In the genomic region with DNA sequence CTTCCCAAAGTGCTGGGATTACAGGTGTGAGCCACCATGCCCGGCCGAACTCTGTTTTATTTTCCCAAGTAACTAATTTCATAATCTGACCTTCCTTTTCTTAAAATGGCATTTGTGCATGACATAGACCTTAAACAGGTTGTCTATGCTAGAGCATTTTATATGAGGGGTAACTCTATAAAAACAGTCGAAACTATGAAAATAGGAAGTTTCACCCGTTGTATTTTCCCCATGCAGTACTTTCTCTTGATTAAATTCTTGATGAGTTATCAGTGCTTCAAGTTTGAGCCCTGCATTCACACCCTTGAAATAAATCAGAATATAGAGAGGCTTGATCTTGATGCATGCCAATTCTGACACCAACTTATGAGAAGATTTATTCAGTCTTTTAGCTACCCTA, we compare ENCODE assay signal across 22 cellular contexts. TPM values are rescaled to one million over a fixed set of nuclear protein-coding genes. Genes with fewer than 3 reads are reported as not detected.
A peak's percentile ranks its signal among the peaks of the same experiment; 100 is the strongest.
DNase-seq lines count a peak whose midpoint lies in the region; ATAC-seq and TF ChIP-seq lines count a peak whose summit lies in the region.
"Had no signal": no experiment of that assay in that cellular context is flagged by ENCODE, and none has a peak within 500 bp of the region (broad histone marks: within the 10 kb centered on the region; RNA-seq: fewer than 3 reads in every experiment).

No MANE protein-coding gene starts in this region.

- no peak overlapping the region for H3K4me3 Mint-ChIP-seq in activated naive CD8-positive, alpha-beta T cell
- H3K4me3 Mint-ChIP-seq in activated naive CD8-positive, alpha-beta T cell treated with anti-CD3 and anti-CD28 coated beads for 36 hours: no peak overlapping the region
- peak overlapping the region; percentile 11 for H3K4me3 Mint-ChIP-seq in stimulated activated memory B cell treated with anti-CD40 and anti-IgM and Interleukin-4, amounts not matched to agents 10 μg/mL and 1 μg/mL and 100 μg/mL, for 72 hours

- CTCF ChIA-PET in RWPE1 (lab: Yijun Ruan, JAX): interaction anchor here (0.7 kb wide), 1 partner anchor 227 kb away, joined by 4 read pairs; no protein-coding TSS in a partner anchor

- H3K9me2 ChIP-seq in SU-DHL-6 (replicated peaks; ENCODE audit: insufficient read depth, low read length): no peaks in the 10 kb centered on the region

- H3K27ac Mint-ChIP-seq in activated naive CD8-positive, alpha-beta T cell: peak overlapping the region; percentile 69
- no peak overlapping the region for H3K27ac Mint-ChIP-seq in activated naive CD8-positive, alpha-beta T cell treated with anti-CD3 and anti-CD28 coated beads for 36 hours
- H3K27ac Mint-ChIP-seq in stimulated activated memory B cell treated with anti-CD40 and anti-IgM and Interleukin-4, amounts not matched to agents 10 μg/mL and 1 μg/mL and 100 μg/mL, for 72 hours: no peak overlapping the region

- H3K27me3 ChIP-seq in SU-DHL-6 (ENCODE audit: low read length): no peaks in the 10 kb centered on the region
- H3K27me3 ChIP-seq: BE2C, MG63 had no signal

- H3K4me1 Mint-ChIP-seq in activated naive CD8-positive, alpha-beta T cell (ENCODE audit: low read depth): peaks cover 75% of the 10 kb centered on the region
- H3K4me1 Mint-ChIP-seq in activated naive CD8-positive, alpha-beta T cell treated with anti-CD3 and anti-CD28 coated beads for 36 hours: peaks cover 39% of the 10 kb centered on the region
- peaks cover 54% of the 10 kb centered on the region for H3K4me1 Mint-ChIP-seq in stimulated activated memory B cell treated with anti-CD40 and anti-IgM and Interleukin-4, amounts not matched to agents 10 μg/mL and 1 μg/mL and 100 μg/mL, for 72 hours

- peak overlapping the region; percentile 20 for H3K4me2 ChIP-seq in SU-DHL-6 (ENCODE audit: low read depth, low read length, poor library complexity, severe bottlenecking)

- peaks cover 14% of the 10 kb centered on the region for H4K20me1 ChIP-seq in SU-DHL-6 (ENCODE audit: low read depth, low read length)

- no peaks in the 10 kb centered on the region for H3K36me3 Mint-ChIP-seq in activated naive CD8-positive, alpha-beta T cell
- peaks cover 7% of the 10 kb centered on the region for H3K36me3 Mint-ChIP-seq in activated naive CD8-positive, alpha-beta T cell treated with anti-CD3 and anti-CD28 coated beads for 36 hours
- no peaks in the 10 kb centered on the region for H3K36me3 Mint-ChIP-seq in stimulated activated memory B cell treated with anti-CD40 and anti-IgM and Interleukin-4, amounts not matched to agents 10 μg/mL and 1 μg/mL and 100 μg/mL, for 72 hours
- H3K36me3 Mint-ChIP-seq: CD4-positive, CD25-positive, alpha-beta regulatory T cell had no signal

- no peaks in the 10 kb centered on the region for H3K9me3 ChIP-seq in SU-DHL-6 (ENCODE audit: insufficient read depth, low read length)
- H3K9me3 ChIP-seq: BE2C, MG63 had no signal

- no peak for ATAC-seq in stimulated activated memory B cell treated with anti-CD40 and anti-IgM and Interleukin-4, amounts not matched to agents 10 μg/mL and 1 μg/mL and 100 μg/mL, for 72 hours
- no peak for ATAC-seq in GM21737 (IDR thresholded peaks at IDR 0.05; ENCODE audit: unreplicated experiment)

- H3K9me3 Mint-ChIP-seq in activated naive CD8-positive, alpha-beta T cell (ENCODE audit: low read depth): no peaks in the 10 kb centered on the region
- H3K9me3 Mint-ChIP-seq in activated naive CD8-positive, alpha-beta T cell treated with anti-CD3 and anti-CD28 coated beads for 36 hours: no peaks in the 10 kb centered on the region
- no peaks in the 10 kb centered on the region for H3K9me3 Mint-ChIP-seq in stimulated activated memory B cell treated with anti-CD40 and anti-IgM and Interleukin-4, amounts not matched to agents 10 μg/mL and 1 μg/mL and 100 μg/mL, for 72 hours

- H3K79me2 ChIP-seq in SU-DHL-6 (ENCODE audit: insufficient read depth, low read length): peaks cover 93% of the 10 kb centered on the region

- no peaks in the 10 kb centered on the region for H3K27me3 Mint-ChIP-seq in activated naive CD8-positive, alpha-beta T cell
- no peaks in the 10 kb centered on the region for H3K27me3 Mint-ChIP-seq in activated naive CD8-positive, alpha-beta T cell treated with anti-CD3 and anti-CD28 coated beads for 36 hours
- H3K27me3 Mint-ChIP-seq in stimulated activated memory B cell treated with anti-CD40 and anti-IgM and Interleukin-4, amounts not matched to agents 10 μg/mL and 1 μg/mL and 100 μg/mL, for 72 hours: no peaks in the 10 kb centered on the region
- H3K27me3 Mint-ChIP-seq: CD4-positive, CD25-positive, alpha-beta regulatory T cell had no signal

- H3K27ac ChIP-seq in SU-DHL-6 (ENCODE audit: low read depth, low read length): no peak overlapping the region
- no peak overlapping the region for H3K27ac ChIP-seq in RWPE1

- H2AFZ ChIP-seq in SU-DHL-6 (ENCODE audit: low read depth, low read length, severe bottlenecking): no peak overlapping the region

- POLR2A ChIA-PET in RWPE1 (lab: Yijun Ruan, JAX; ENCODE audit: low non-redundant PET): no interaction called here

- H3K36me3 ChIP-seq in SU-DHL-6 (ENCODE audit: low read length): no peaks in the 10 kb centered on the region
- H3K36me3 ChIP-seq: BE2C had no signal

- no peak for DNase-seq in activated naive CD8-positive, alpha-beta T cell treated with anti-CD3 and anti-CD28 coated beads for 36 hours
- DNase-seq in germinal center (ENCODE audit: low spot score) (peak; percentile 29), RWPE1 (ENCODE audit: low spot score) (no peak), NCI-H2171 (lab: John Stamatoyannopoulos, UW) (no peak)
- DNase-seq: BE2C; Calu3; DMS53; Kasumi-1; NCI-H1105; NCI-H2081; NCI-H446 treated with DMSO at 0.1 percent for 48 hours; NK-92 treated with Interleukin-12 subunit alpha and Interleukin-12 subunit beta, amount 100 ng/mL, for 24 hours; OCI-M1; SHP77 had no signal

- H3K9ac ChIP-seq in SU-DHL-6 (ENCODE audit: low read length): no peak overlapping the region

- peaks cover 2% of the 10 kb centered on the region; the same call in 1 of the 2 replicates for H3F3A ChIP-seq in SU-DHL-6 (ENCODE audit: insufficient read depth)

- H3K4me3 ChIP-seq in SU-DHL-6 (ENCODE audit: insufficient read depth, low read length, poor library complexity, severe bottlenecking): no peak overlapping the region
- H3K4me3 ChIP-seq: GM12878, MG63, SK-N-MC had no signal

- TF ChIP-seq CTCF in SU-DHL-6 (IDR thresholded peaks at IDR 0.05; ENCODE audit: insufficient read depth, low read length, poor library complexity, severe bottlenecking) (no peak), RWPE1 (conservative IDR thresholded peaks at IDR 0.05; ENCODE audit: low read depth) (no peak)

RNA-seq across cellular contexts. Expression of gene TBPL1, which starts 11.7 kb away (rescaled TPM):
- total RNA-seq in activated naive CD8-positive, alpha-beta T cell treated with anti-CD3 and anti-CD28 coated beads for 36 hours: 10 to 100 TPM; 46.5 to 51.4 TPM
